ENCODE assay signal across 9 cellular contexts in genomic region chrX:119482497-119483480, GRCh38. TPM values are rescaled to one million over a fixed set of nuclear protein-coding genes. Genes with fewer than 3 reads are reported as not detected.
DNase-seq lines count a peak whose midpoint lies in the region; ATAC-seq and TF ChIP-seq lines count a peak whose summit lies in the region.
"Had no signal": no experiment of that assay in that cellular context is flagged by ENCODE, and none has a peak within 500 bp of the region (broad histone marks: within the 10 kb centered on the region; RNA-seq: fewer than 3 reads in every experiment).

No MANE protein-coding gene starts in this region.

- ATAC-seq in GM18868 (IDR thresholded peaks at IDR 0.05; ENCODE audit: unreplicated experiment) (peak; percentile 73), HG03135 (IDR thresholded peaks at IDR 0.05; ENCODE audit: unreplicated experiment) (peak; percentile 76), foreskin keratinocyte (peak; percentile 80), thoracic aorta (ENCODE audit: insufficient number of reproducible peaks, low FRiP score, low read depth) (no peak)

- peak overlapping the region; percentile 87 for H2AFZ ChIP-seq in PC-9

- peak overlapping the region; percentile 27 for H3K4me3 ChIP-seq in AG09309 (ENCODE audit: control insufficient read depth, low read depth, low read length)
- H3K4me3 ChIP-seq in PC-9: peak overlapping the region; percentile 57; the same call in 1 of the 2 replicates
- peak overlapping the region; percentile 72 for H3K4me3 ChIP-seq in thoracic aorta

- H3K27ac ChIP-seq in PC-9 (0 out of 2 replicates have a peak overlapping the region, but pooled peaks have one; percentile 37), foreskin keratinocyte (no peak overlapping the region), thoracic aorta (peak overlapping the region in 1 of 2 donors; percentile 41)
- H3K27ac ChIP-seq: KMS-11 had no signal

- H3K9me3 ChIP-seq in PC-9 (ENCODE audit: insufficient read depth, low read depth): no peaks in the 10 kb centered on the region
- no peaks in the 10 kb centered on the region for H3K9me3 ChIP-seq in thoracic aorta

- H4K20me1 ChIP-seq in PC-9 (ENCODE audit: insufficient read depth): no peaks in the 10 kb centered on the region

- no peaks in the 10 kb centered on the region for H3K9me2 ChIP-seq in PC-9 (ENCODE audit: insufficient read depth)

- no TSS peak for BruUV-seq in PC-9 (replicated peaks; lab: Mats Ljungman, UMichigan)

- TF ChIP-seq CTCF in AG09309 (IDR thresholded peaks at IDR 0.05; ENCODE audit: control insufficient read depth, insufficient read depth, low read depth, low read length, missing control alignments) (peak; percentile 63), PC-9 (conservative IDR thresholded peaks at IDR 0.05) (peak; percentile 81), foreskin keratinocyte (conservative IDR thresholded peaks at IDR 0.05) (peak; percentile 76), thoracic aorta (IDR thresholded peaks at IDR 0.05) (peak; percentile 51)

- H3K27me3 ChIP-seq in PC-9 (ENCODE audit: insufficient read depth, low read depth) (no peaks in the 10 kb centered on the region), foreskin keratinocyte (no peaks in the 10 kb centered on the region), thoracic aorta (replicated peaks; ENCODE audit: insufficient read depth) (no peaks in the 10 kb centered on the region)

- DNase-seq in AG09309 (ENCODE audit: low read depth) (no peak), PC-9 (peak; percentile 70 to 78), foreskin keratinocyte (no peak), nucleus accumbens (lab: John Stamatoyannopoulos, UW) (peak in 40 of 56 donors; percentile 1 to 66 (median 16)), thoracic aorta (ENCODE audit: low spot score) (no peak)
- DNase-seq in activated T-helper 9 cell treated with anti-CD3 and anti-CD28 coated beads, Interleukin-2, amount 50 U/mL, for 16 hours (ENCODE audit: low read depth): peak; percentile 42

- POLR2A ChIA-PET in PC-9 (lab: Charles Lee; ENCODE audit: unreplicated experiment): interaction anchor here (0.5 to 0.7 kb wide), 2 partner anchors 21 to 1267 kb away, joined by 5 to 31 read pairs; no protein-coding TSS in a partner anchor

- intact Hi-C loops in PC-9 (cut with micrococcal nuclease; ENCODE audit: unreplicated experiment): loop anchor here (5.0 to 10.0 kb wide), 2 partner anchors 338 to 390 kb away; partner anchors contain the start of genes NDUFA1 and RNF113A

- peaks cover 16% of the 10 kb centered on the region; the same call in 1 of the 2 replicates for H3F3A ChIP-seq in PC-9 (ENCODE audit: insufficient read depth, low read depth)

- H3K36me3 ChIP-seq in PC-9 (ENCODE audit: low read depth) (no peaks in the 10 kb centered on the region), thoracic aorta (no peaks in the 10 kb centered on the region)

- H3K79me2 ChIP-seq in PC-9 (ENCODE audit: low read depth): no peaks in the 10 kb centered on the region

- CTCF ChIA-PET in PC-9 (lab: Charles Lee): interaction anchor here (0.6 to 3.1 kb wide), 4 partner anchors 28 to 824 kb away, joined by 3 to 12 read pairs (median 7); no protein-coding TSS in a partner anchor

- peak overlapping the region; percentile 79 for H3K4me2 ChIP-seq in PC-9
- H3K4me2 ChIP-seq: KMS-11 had no signal

- peaks cover 16% of the 10 kb centered on the region for H3K4me1 ChIP-seq in PC-9 (replicated peaks; ENCODE audit: insufficient read depth)
- no peaks in the 10 kb centered on the region for H3K4me1 ChIP-seq in foreskin keratinocyte
- no peaks in the 10 kb centered on the region for H3K4me1 ChIP-seq in thoracic aorta (ENCODE audit: control insufficient read depth in 1 of 2, low read depth in 2 of 2)

RNA-seq across cellular contexts. Expression of gene SLC25A5, which starts 14.5 kb away (rescaled TPM):
- total RNA-seq in PC-9 (2021): 714 and 807 TPM in 2 replicates
- 351 and 441 TPM in 2 replicates for total RNA-seq in foreskin keratinocyte
- polyA plus RNA-seq in foreskin keratinocyte: 518 and 606 TPM in 2 replicates
- total RNA-seq in thoracic aorta: 100 to 1,000 TPM; 102 to 123 TPM

Comparison
In these comparisons a context has a peak if more than half of its experiments do, and no peak if none do; other contexts are left out.
1. DNase-seq: peak in PC-9 (2 of 2), activated T-helper 9 cell treated with anti-CD3 and anti-CD28 coated beads, Interleukin-2, amount 50 U/mL, for 16 hours (single experiment) and nucleus accumbens (40 of 56); none in AG09309 (single experiment), foreskin keratinocyte (0 of 2) and thoracic aorta (single experiment).
2. Peak in every context shown above with its lines, with median percentiles within 50 percentile points of each other: H3K4me3 ChIP-seq and CTCF ChIP-seq.